In genomic region chr15:23412881-23413600, GRCh38 we compare ENCODE assay signal across 7 cellular contexts. TPM values are rescaled to one million over a fixed set of nuclear protein-coding genes. Genes with fewer than 3 reads are reported as not detected.
"Had no signal": no experiment of that assay in that cellular context is flagged by ENCODE, and none has a peak within 500 bp of the region (broad histone marks: within the 10 kb centered on the region; RNA-seq: fewer than 3 reads in every experiment).

No MANE protein-coding gene starts in this region.

RNA-seq across cellular contexts. Expression of gene GOLGA6L2, which starts 34.0 kb away (rescaled TPM):
- total RNA-seq: GM23248, H4, H7, HFFc6, HT1080, IMR-90, K562 had no signal
- polyA plus RNA-seq: GM23248, IMR-90, K562 had no signal

RNA-seq across cellular contexts. Expression of gene GOLGA8S, which starts 58.5 kb away (rescaled TPM):
- total RNA-seq: H4, H7, HT1080, K562 had no signal
- polyA plus RNA-seq: GM23248 had no signal
